In the genomic region with DNA sequence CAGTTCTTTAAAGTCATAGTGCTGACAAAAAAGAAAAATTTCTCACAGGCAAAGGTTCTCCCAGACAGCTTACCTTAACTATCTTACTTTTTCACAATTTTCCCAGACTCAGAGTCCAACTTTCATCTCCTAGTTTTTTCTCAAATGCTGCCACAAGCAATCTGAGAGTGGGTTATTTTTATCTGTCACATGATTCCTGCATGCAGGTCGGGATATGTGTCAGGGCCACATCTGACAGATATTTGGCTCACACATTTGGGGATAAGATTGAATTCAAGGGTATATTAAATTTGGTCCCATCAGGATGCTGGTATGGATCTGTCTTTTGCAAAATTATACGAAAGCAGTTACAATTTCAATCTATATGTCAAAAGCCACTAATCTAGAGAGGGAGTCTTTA, we compare ENCODE assay signal across 1 cellular context.
TF ChIP-seq lines count a peak whose summit lies in the region.

No MANE protein-coding gene starts in this region.

TF ChIP-seq in WTC11, 78 proteins besides CTCF, POLR2A, EP300 and RAD21 (continued from another document):
- TF ChIP-seq ZNF281 (CRISPR knock-in tag; IDR thresholded peaks at IDR 0.05): no peak
- no peak for TF ChIP-seq PRRX2 (CRISPR knock-in tag; IDR thresholded peaks at IDR 0.05)
- no peak for TF ChIP-seq CBFB (CRISPR knock-in tag; IDR thresholded peaks at IDR 0.05; ENCODE audit: low read depth)
- TF ChIP-seq, protein P1, sequence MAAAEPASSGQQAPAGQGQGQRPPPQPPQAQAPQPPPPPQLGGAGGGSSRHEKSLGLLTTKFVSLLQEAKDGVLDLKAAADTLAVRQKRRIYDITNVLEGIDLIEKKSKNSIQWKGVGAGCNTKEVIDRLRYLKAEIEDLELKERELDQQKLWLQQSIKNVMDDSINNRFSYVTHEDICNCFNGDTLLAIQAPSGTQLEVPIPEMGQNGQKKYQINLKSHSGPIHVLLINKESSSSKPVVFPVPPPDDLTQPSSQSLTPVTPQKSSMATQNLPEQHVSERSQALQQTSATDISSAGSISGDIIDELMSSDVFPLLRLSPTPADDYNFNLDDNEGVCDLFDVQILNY (CRISPR knock-in tag; IDR thresholded peaks at IDR 0.05): no peak
- TF ChIP-seq CREB1 (CRISPR knock-in tag; IDR thresholded peaks at IDR 0.05): no peak
- TF ChIP-seq AR (CRISPR knock-in tag; IDR thresholded peaks at IDR 0.05): no peak
- TF ChIP-seq TCF7 (CRISPR knock-in tag; IDR thresholded peaks at IDR 0.05; ENCODE audit: low read depth): no peak
